ENCODE assay signal across 11 cellular contexts in the genomic region with DNA sequence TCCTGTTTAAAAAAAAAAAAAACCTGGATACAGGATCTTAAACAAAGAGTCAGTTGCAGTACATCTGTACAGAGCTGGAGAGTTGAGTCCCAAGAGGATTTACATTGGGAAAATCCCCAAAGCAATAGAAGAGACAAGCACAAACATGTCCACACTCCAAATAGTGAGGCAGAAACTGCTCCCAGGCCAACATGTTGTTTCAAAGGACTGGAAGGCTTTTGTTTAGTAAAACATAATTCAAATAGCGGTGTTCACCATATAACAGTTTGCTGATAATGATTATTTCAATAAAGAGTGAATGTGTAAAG.
DNase-seq lines count a peak whose midpoint lies in the region; ATAC-seq and TF ChIP-seq lines count a peak whose summit lies in the region.
"Had no signal": no experiment of that assay in that cellular context is flagged by ENCODE, and none has a peak within 500 bp of the region (broad histone marks: within the 10 kb centered on the region; RNA-seq: fewer than 3 reads in every experiment).

No MANE protein-coding gene starts in this region.

- no peaks in the 10 kb centered on the region for H3K9me3 ChIP-seq in thoracic aorta
- no peaks in the 10 kb centered on the region for H3K9me3 ChIP-seq in MM.1S (replicated peaks; ENCODE audit: insufficient read depth, low read length)

- no peaks in the 10 kb centered on the region for H3K9me3 Mint-ChIP-seq in chondrocyte (ENCODE audit: low read depth)
- H3K9me3 Mint-ChIP-seq: natural killer cell treated with Interleukin-12 subunit alpha and Interleukin-12 subunit beta and Interleukin-15 and Interleukin-18, amount 100 ng/mL, for 72 hours had no signal

- peak overlapping the region; percentile 18 for H3K27ac Mint-ChIP-seq in chondrocyte (ENCODE audit: unreplicated experiment)
- H3K27ac Mint-ChIP-seq: natural killer cell treated with Interleukin-12 subunit alpha and Interleukin-12 subunit beta and Interleukin-15 and Interleukin-18, amount 100 ng/mL, for 72 hours had no signal

- H3K36me3 ChIP-seq in thoracic aorta (no peaks in the 10 kb centered on the region), MM.1S (replicated peaks; ENCODE audit: insufficient read depth, low read length) (no peaks in the 10 kb centered on the region)

- no peak overlapping the region for H2AFZ ChIP-seq in MM.1S (ENCODE audit: low read length)

- no peak overlapping the region for H3K4me3 Mint-ChIP-seq in chondrocyte (ENCODE audit: unreplicated experiment)
- H3K4me3 Mint-ChIP-seq: natural killer cell treated with Interleukin-12 subunit alpha and Interleukin-12 subunit beta and Interleukin-15 and Interleukin-18, amount 100 ng/mL, for 72 hours had no signal

- H3K36me3 Mint-ChIP-seq in chondrocyte (ENCODE audit: low read depth), result no peaks in the 10 kb centered on the region
- H3K36me3 Mint-ChIP-seq: natural killer cell treated with Interleukin-12 subunit alpha and Interleukin-12 subunit beta and Interleukin-15 and Interleukin-18, amount 100 ng/mL, for 72 hours had no signal

- H3K79me2 ChIP-seq in MM.1S (ENCODE audit: low read length), result no peaks in the 10 kb centered on the region

- DNase-seq in NCI-H748 (lab: John Stamatoyannopoulos, UW; ENCODE audit: unreplicated experiment), result peak; percentile 18
- DNase-seq in NCI-H748 treated with DMSO at 0.1 percent for 48 hours (lab: John Stamatoyannopoulos, UW), result no peak
- DNase-seq in NCI-H2107 treated with DMSO at 0.1 percent for 48 hours (lab: John Stamatoyannopoulos, UW; ENCODE audit: unreplicated experiment), result peak; percentile 97
- DNase-seq in chondrocyte (ENCODE audit: low spot score), result no peak
- no peak for DNase-seq in thoracic aorta (ENCODE audit: low spot score)
- no peak for DNase-seq in MM.1S
- DNase-seq in cerebellar cortex (ENCODE audit: low spot score), result no peak
- DNase-seq: GOT3 had no signal

- peaks cover 38% of the 10 kb centered on the region for H3K4me1 Mint-ChIP-seq in chondrocyte (ENCODE audit: low read depth)

- H3K9ac ChIP-seq in MM.1S (ENCODE audit: low read length), result no peak overlapping the region

- H3K4me2 ChIP-seq in MM.1S (ENCODE audit: low read depth, low read length), result no peak overlapping the region

- ATAC-seq in thoracic aorta (ENCODE audit: insufficient number of reproducible peaks, low FRiP score, low read depth) (no peak), HG03045 (IDR thresholded peaks at IDR 0.05; ENCODE audit: unreplicated experiment) (no peak)
- ATAC-seq: Panc1 had no signal

- H3K4me3 ChIP-seq in thoracic aorta, result no peak overlapping the region
- H3K4me3 ChIP-seq in MM.1S (ENCODE audit: low read length), result no peak overlapping the region

- no peaks in the 10 kb centered on the region for H4K20me1 ChIP-seq in MM.1S (ENCODE audit: insufficient read depth, low read length)

- H3K9me2 ChIP-seq in MM.1S (replicated peaks; ENCODE audit: insufficient read depth, low read length), result no peaks in the 10 kb centered on the region

- H3K27ac ChIP-seq in thoracic aorta (peak overlapping the region; percentile 43 to 66), MM.1S (ENCODE audit: low read length) (no peak overlapping the region)

- TF ChIP-seq CTCF in chondrocyte (IDR thresholded peaks at IDR 0.05) (no peak), thoracic aorta (IDR thresholded peaks at IDR 0.05) (no peak), MM.1S (IDR thresholded peaks at IDR 0.05; ENCODE audit: low read length) (no peak)

- H3K4me1 ChIP-seq in thoracic aorta (ENCODE audit: control insufficient read depth in 1 of 2, low read depth in 2 of 2) (peaks cover 20 to 36% of the 10 kb centered on the region in 2 donors), MM.1S (ENCODE audit: low read length) (no peaks in the 10 kb centered on the region)

- no peaks in the 10 kb centered on the region for H3F3A ChIP-seq in MM.1S (ENCODE audit: insufficient read depth, low read length)

- no peaks in the 10 kb centered on the region for H3K27me3 ChIP-seq in thoracic aorta (replicated peaks; ENCODE audit: insufficient read depth)
- no peaks in the 10 kb centered on the region for H3K27me3 ChIP-seq in MM.1S (replicated peaks; ENCODE audit: insufficient read depth, low read length)

- no peaks in the 10 kb centered on the region for H3K27me3 Mint-ChIP-seq in chondrocyte (ENCODE audit: low read depth)
- H3K27me3 Mint-ChIP-seq: natural killer cell treated with Interleukin-12 subunit alpha and Interleukin-12 subunit beta and Interleukin-15 and Interleukin-18, amount 100 ng/mL, for 72 hours had no signal

Comparison
In these comparisons a context has a peak if more than half of its experiments do, and no peak if none do; other contexts are left out.
1. DNase-seq: peak in NCI-H748 (single experiment) and NCI-H2107 treated with DMSO at 0.1 percent for 48 hours (single experiment); none in NCI-H748 treated with DMSO at 0.1 percent for 48 hours (single experiment), chondrocyte (single experiment), thoracic aorta (single experiment), MM.1S (single experiment) and cerebellar cortex (single experiment).